Comparison of ENCODE assay signal across 23 cellular contexts in the genomic region with DNA sequence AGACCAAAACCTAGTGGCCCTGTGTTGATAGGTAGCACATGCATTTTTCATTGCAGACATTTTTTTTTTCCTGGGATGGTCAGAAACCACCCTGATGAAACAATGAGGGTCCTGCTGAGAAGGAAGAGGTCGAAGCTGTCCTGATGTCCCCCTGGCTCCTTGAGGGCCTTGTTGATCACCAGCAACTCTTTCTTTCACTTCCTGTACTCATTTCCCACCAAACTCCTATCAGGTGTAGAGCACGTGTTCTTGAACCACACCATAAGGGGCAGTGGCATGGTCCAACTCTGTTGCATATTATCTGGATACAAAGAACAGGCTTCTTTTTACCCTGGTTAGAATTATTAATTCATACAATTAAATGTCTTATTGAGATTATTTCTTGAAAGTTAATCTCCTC.
"Had no signal": no experiment of that assay in that cellular context is flagged by ENCODE, and none has a peak within 500 bp of the region (broad histone marks: within the 10 kb centered on the region; RNA-seq: fewer than 3 reads in every experiment).

No MANE protein-coding gene starts in this region.

- H3K27ac ChIP-seq: colonic mucosa, coronary artery, dorsolateral prefrontal cortex, epithelial cell of prostate, esophagus squamous epithelium, foreskin keratinocyte, gastrocnemius medialis, gastroesophageal sphincter, heart left ventricle, heart right ventricle had no signal

- H3K9me3 ChIP-seq: colonic mucosa, esophagus squamous epithelium, gastrocnemius medialis, gastroesophageal sphincter, heart left ventricle, heart right ventricle had no signal

- H3K4me3 ChIP-seq: colonic mucosa, coronary artery, dorsolateral prefrontal cortex, esophagus squamous epithelium, gastrocnemius medialis, gastroesophageal sphincter, heart left ventricle, heart right ventricle had no signal

- H3K9me3 Mint-ChIP-seq: dendritic cell treated with granulocyte-macrophage colony-stimulating factor and Interleukin-4, amounts not matched to agents 40 ng/mL and 50 ng/mL, for 4 days; effector memory CD8-positive, alpha-beta T cell; endodermal cell had no signal

- H3K27ac Mint-ChIP-seq: dendritic cell treated with granulocyte-macrophage colony-stimulating factor and Interleukin-4, amounts not matched to agents 40 ng/mL and 50 ng/mL, for 4 days; effector memory CD8-positive, alpha-beta T cell; endodermal cell had no signal

- H3K4me1 ChIP-seq: colonic mucosa, esophagus squamous epithelium, foreskin keratinocyte, gastrocnemius medialis, gastroesophageal sphincter had no signal

- H3K27me3 ChIP-seq: colonic mucosa, esophagus squamous epithelium, foreskin keratinocyte, gastrocnemius medialis, gastroesophageal sphincter, heart left ventricle, heart right ventricle had no signal

- DNase-seq: colonic mucosa; cortex of kidney; dermis blood vessel endothelial cell; dorsolateral prefrontal cortex; effector CD4-positive, alpha-beta T cell; effector CD8-positive, alpha-beta T cell; effector memory CD4-positive, alpha-beta T cell; effector memory CD8-positive, alpha-beta T cell; endodermal cell; erythroblast; esophagus squamous epithelium; foreskin fibroblast; foreskin keratinocyte; foreskin melanocyte; gastrocnemius medialis; glutamatergic neuron; head of caudate nucleus; heart left ventricle; heart right ventricle had no signal

- H3K4me3 Mint-ChIP-seq: dendritic cell treated with granulocyte-macrophage colony-stimulating factor and Interleukin-4, amounts not matched to agents 40 ng/mL and 50 ng/mL, for 4 days; effector memory CD8-positive, alpha-beta T cell; endodermal cell had no signal

- H3K36me3 ChIP-seq: colonic mucosa, esophagus squamous epithelium, gastrocnemius medialis, gastroesophageal sphincter, heart left ventricle, heart right ventricle had no signal

- H3K27me3 Mint-ChIP-seq: dendritic cell treated with granulocyte-macrophage colony-stimulating factor and Interleukin-4, amounts not matched to agents 40 ng/mL and 50 ng/mL, for 4 days had no signal
